Comparison of ENCODE assay signal across 26 cellular contexts in the genomic region with DNA sequence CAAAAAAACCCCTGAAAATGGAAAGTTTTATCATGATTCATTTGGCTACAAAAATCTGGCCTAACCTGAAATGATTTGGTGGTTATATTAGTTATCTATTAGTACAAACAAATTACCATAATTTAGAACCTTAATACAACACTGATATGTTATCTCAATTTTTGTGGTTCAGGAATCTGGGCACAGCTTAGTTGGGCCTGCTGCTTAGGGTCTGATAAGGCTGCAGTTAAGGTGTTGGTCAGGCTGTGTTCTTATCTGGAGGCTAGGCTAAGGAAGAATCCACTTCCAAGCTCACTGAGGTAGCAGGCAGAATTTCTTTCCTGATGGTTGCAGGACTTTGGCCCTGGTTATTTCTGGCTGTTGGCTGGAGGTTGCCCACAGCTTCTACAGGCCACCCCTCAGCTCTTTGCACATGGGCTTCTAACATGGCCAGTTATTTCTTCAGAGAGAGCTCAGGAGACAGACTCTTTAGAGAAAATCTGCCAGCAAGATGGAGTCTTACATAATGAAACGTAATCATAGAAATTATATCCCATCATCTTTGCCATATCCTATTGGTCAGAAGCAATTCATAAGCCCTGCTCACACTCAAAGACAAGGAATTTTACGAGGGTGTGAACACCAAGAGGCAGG. TPM values are rescaled to one million over a fixed set of nuclear protein-coding genes. Genes with fewer than 3 reads are reported as not detected.
DNase-seq lines count a peak whose midpoint lies in the region; ATAC-seq, FAIRE-seq and TF ChIP-seq lines count a peak whose summit lies in the region.
"Had no signal": no experiment of that assay in that cellular context is flagged by ENCODE, and none has a peak within 500 bp of the region (broad histone marks: within the 10 kb centered on the region; RNA-seq: fewer than 3 reads in every experiment).

No MANE protein-coding gene starts in this region.

- TF ChIP-seq CTCF in CD14-positive monocyte (IDR thresholded peaks at IDR 0.05): no peak
- no peak for TF ChIP-seq CTCF in GM10266 (IDR thresholded peaks at IDR 0.05; ENCODE audit: control insufficient read depth, insufficient read depth, low read depth, missing control alignments)

- H3K36me3 Mint-ChIP-seq in CD14-positive monocyte: peaks cover 87 to 94% of the 10 kb centered on the region in 2 donors
- peaks cover 100% of the 10 kb centered on the region for H3K36me3 Mint-ChIP-seq in activated T-helper 17 cell treated with anti-CD3 and anti-CD28 coated beads, Interleukin-2, amount 50 U/mL, for 72 hours (ENCODE audit: low read depth)

- intact Hi-C loops in CD14-positive monocyte (cut with micrococcal nuclease): no loop called here

- peaks cover 5 to 6% of the 10 kb centered on the region in 2 donors for H3K4me1 ChIP-seq in small intestine (ENCODE audit: control insufficient read depth in 2 of 2, insufficient read depth in 1 of 2, low read depth in 1 of 2, low read length in 1 of 2)
- H3K4me1 ChIP-seq: HAP-1 had no signal

- H3K4me3 ChIP-seq in small intestine (ENCODE audit: low read depth in 1 of 2, low read length in 2 of 2): no peak overlapping the region
- H3K4me3 ChIP-seq: GM23248, HAP-1 had no signal

- H3K4me1 Mint-ChIP-seq in CD14-positive monocyte: peaks cover 10% of the 10 kb centered on the region
- H3K4me1 Mint-ChIP-seq in activated T-helper 17 cell treated with anti-CD3 and anti-CD28 coated beads, Interleukin-2, amount 50 U/mL, for 72 hours: peaks cover 36% of the 10 kb centered on the region

- H3K27me3 ChIP-seq in small intestine (ENCODE audit: control insufficient read depth in 2 of 2, insufficient read depth in 2 of 2, low read length in 2 of 2): no peaks in the 10 kb centered on the region

- ATAC-seq in activated T-helper 17 cell treated with anti-CD3 and anti-CD28 coated beads, Interleukin-2, amount 50 U/mL, for 72 hours (replicated peaks): no peak
- no peak for ATAC-seq in GM18861 (IDR thresholded peaks at IDR 0.05; ENCODE audit: unreplicated experiment)
- ATAC-seq: PC-3, SK-N-SH treated with all-trans-retinoic acid at 6 μM for 48 hours had no signal

- H3K27ac Mint-ChIP-seq in CD14-positive monocyte: peak overlapping the region in 4 of 7 donors; percentile 13 to 49 (median 31)
- H3K27ac Mint-ChIP-seq in activated T-helper 17 cell treated with anti-CD3 and anti-CD28 coated beads, Interleukin-2, amount 50 U/mL, for 72 hours: no peak overlapping the region

- peaks cover 0 to 2% (median 0%) of the 10 kb centered on the region in 3 donors for H3K27me3 Mint-ChIP-seq in CD14-positive monocyte (ENCODE audit: low read depth in 3 of 3)
- no peaks in the 10 kb centered on the region for H3K27me3 Mint-ChIP-seq in activated T-helper 17 cell treated with anti-CD3 and anti-CD28 coated beads, Interleukin-2, amount 50 U/mL, for 72 hours

- H3K9me3 ChIP-seq in small intestine (ENCODE audit: control insufficient read depth, low read depth): no peaks in the 10 kb centered on the region
- H3K9me3 ChIP-seq: HAP-1 had no signal

- peaks cover 31 to 34% of the 10 kb centered on the region in 2 donors for H3K36me3 ChIP-seq in small intestine (ENCODE audit: control insufficient read depth in 2 of 2, insufficient read depth in 2 of 2, low read length in 2 of 2)

- FAIRE-seq in small intestine (lab: Jason Lieb, UNC): no peak
- FAIRE-seq: GM12891 had no signal

- H3K27ac ChIP-seq in small intestine (ENCODE audit: low read depth in 1 of 2, low read length in 1 of 2): no peak overlapping the region
- H3K27ac ChIP-seq: GM23248 had no signal

- WGBS in small intestine, 3 donors: 85 to 96% (median 95%) methylated on average over 2 of the region's 2 CpGs

- DNase-seq in CD14-positive monocyte (ENCODE audit: low spot score) (no peak), NCI-H226 (peak; percentile 36), small intestine (peak; percentile 67), NCI-H1417 (lab: John Stamatoyannopoulos, UW) (no peak), NCI-H510A treated with DMSO at 0.1 percent for 48 hours (lab: John Stamatoyannopoulos, UW) (no peak), GM10266 (ENCODE audit: extremely low spot score) (no peak)
- DNase-seq: GF-D8, GM23248, IMR-90, Kasumi-1, MM.1S, NCI-H1092, NCI-H146, NCI-H2081, NCI-H510A, NCI-H774, PC-3, RPMI8226, SIG-M5 had no signal

- H3K4me3 Mint-ChIP-seq in CD14-positive monocyte: no peak overlapping the region
- H3K4me3 Mint-ChIP-seq in activated T-helper 17 cell treated with anti-CD3 and anti-CD28 coated beads, Interleukin-2, amount 50 U/mL, for 72 hours: peak overlapping the region; percentile 30

- H3K9me3 Mint-ChIP-seq in CD14-positive monocyte: no peaks in the 10 kb centered on the region
- H3K9me3 Mint-ChIP-seq in activated T-helper 17 cell treated with anti-CD3 and anti-CD28 coated beads, Interleukin-2, amount 50 U/mL, for 72 hours: no peaks in the 10 kb centered on the region

RNA-seq across cellular contexts. Expression of a gene that starts 11.4 kb away (rescaled TPM):
- polyA plus RNA-seq in CD14-positive monocyte (1 to 10 TPM; 4.1 to 8.0 TPM), small intestine (1 to 10 TPM; 3.5 to 6.3 (median 5.8) TPM)
- 10 to 100 TPM; 26.7 to 69.2 TPM for total RNA-seq in activated T-helper 17 cell treated with anti-CD3 and anti-CD28 coated beads, Interleukin-2, amount 50 U/mL, for 72 hours

RNA-seq across cellular contexts. Expression of a gene that starts 43.5 kb away (rescaled TPM):
- not detected for polyA plus RNA-seq in CD14-positive monocyte
- not detected for total RNA-seq in activated T-helper 17 cell treated with anti-CD3 and anti-CD28 coated beads, Interleukin-2, amount 50 U/mL, for 72 hours
- not detected for polyA plus RNA-seq in small intestine
- total RNA-seq: A673, GM23248, HT-29, IMR-90, PC-3 had no signal
- polyA plus RNA-seq: GM23248, IMR-90 had no signal

Comparison
In these comparisons a context has a peak if more than half of its experiments do, and no peak if none do; other contexts are left out.
1. DNase-seq: peak in NCI-H226 (single experiment) and small intestine (single experiment); none in CD14-positive monocyte (single experiment), NCI-H1417 (0 of 3), NCI-H510A treated with DMSO at 0.1 percent for 48 hours (single experiment) and GM10266 (single experiment).